20 cellular contexts compared by ENCODE assay signal in genomic region chr3:5690904-5691532, GRCh38.
"Had no signal": no experiment of that assay in that cellular context is flagged by ENCODE, and none has a peak within 500 bp of the region (broad histone marks: within the 10 kb centered on the region; RNA-seq: fewer than 3 reads in every experiment).

No MANE protein-coding gene starts in this region.

- DNase-seq: effector CD4-positive, alpha-beta T cell; endodermal cell; erythroblast; foreskin keratinocyte; kidney; mesendoderm; naive thymus-derived CD4-positive, alpha-beta T cell; nephron progenitor cell; posterior cingulate gyrus; sigmoid colon; stimulated activated CD4-positive, alpha-beta T cell treated with anti-CD3 and anti-CD28 coated beads, Interleukin-2, amount 100 ng/mL, for 24 hours; stimulated activated CD4-positive, alpha-beta T cell treated with anti-CD3 and anti-CD28 coated beads, Interleukin-4, amount 100 ng/mL, for 4 hours; stimulated activated naive B cell treated with anti-CD40 and anti-IgM and Interleukin-4, amounts not matched to agents 10 μg/mL and 1 μg/mL and 100 μg/mL, for 72 hours; stimulated activated naive CD8-positive, alpha-beta T cell treated with anti-CD3 and anti-CD28 coated beads, Interleukin-15, amount 100 ng/mL, for 72 hours; testis had no signal

- H3K4me1 ChIP-seq: foreskin keratinocyte, right atrium auricular region, sigmoid colon, testis, tibial nerve had no signal

- H3K36me3 ChIP-seq: neutrophil, right atrium auricular region, sigmoid colon, tibial nerve had no signal

- H3K4me3 Mint-ChIP-seq: endodermal cell; naive thymus-derived CD4-positive, alpha-beta T cell; nephron progenitor cell; stimulated activated naive B cell treated with anti-CD40 and anti-IgM and Interleukin-4, amounts not matched to agents 10 μg/mL and 1 μg/mL and 100 μg/mL, for 72 hours; stimulated activated naive CD8-positive, alpha-beta T cell treated with anti-CD3 and anti-CD28 coated beads, Interleukin-15, amount 100 ng/mL, for 72 hours had no signal

- ATAC-seq: foreskin keratinocyte; naive thymus-derived CD4-positive, alpha-beta T cell; stimulated activated naive B cell treated with anti-CD40 and anti-IgM and Interleukin-4, amounts not matched to agents 10 μg/mL and 1 μg/mL and 100 μg/mL, for 72 hours; stimulated activated naive CD8-positive, alpha-beta T cell treated with anti-CD3 and anti-CD28 coated beads, Interleukin-15, amount 100 ng/mL, for 72 hours had no signal

- H3K27ac Mint-ChIP-seq: endodermal cell; naive thymus-derived CD4-positive, alpha-beta T cell; nephron progenitor cell; stimulated activated naive B cell treated with anti-CD40 and anti-IgM and Interleukin-4, amounts not matched to agents 10 μg/mL and 1 μg/mL and 100 μg/mL, for 72 hours; stimulated activated naive CD8-positive, alpha-beta T cell treated with anti-CD3 and anti-CD28 coated beads, Interleukin-15, amount 100 ng/mL, for 72 hours had no signal

- H3K27me3 Mint-ChIP-seq: stimulated activated naive B cell treated with anti-CD40 and anti-IgM and Interleukin-4, amounts not matched to agents 10 μg/mL and 1 μg/mL and 100 μg/mL, for 72 hours; stimulated activated naive CD8-positive, alpha-beta T cell treated with anti-CD3 and anti-CD28 coated beads, Interleukin-15, amount 100 ng/mL, for 72 hours had no signal

- H3K4me3 ChIP-seq: coronary artery, right atrium auricular region, sigmoid colon, skin epidermis, testis, tibial nerve had no signal

- H3K9me3 ChIP-seq: testis had no signal

- H3K36me3 Mint-ChIP-seq: stimulated activated naive B cell treated with anti-CD40 and anti-IgM and Interleukin-4, amounts not matched to agents 10 μg/mL and 1 μg/mL and 100 μg/mL, for 72 hours had no signal

- H3K27ac ChIP-seq: coronary artery, foreskin keratinocyte, neutrophil, right atrium auricular region, sigmoid colon, skin epidermis, testis, tibial nerve had no signal

- H3K4me1 Mint-ChIP-seq: endodermal cell; naive thymus-derived CD4-positive, alpha-beta T cell; nephron progenitor cell; stimulated activated naive B cell treated with anti-CD40 and anti-IgM and Interleukin-4, amounts not matched to agents 10 μg/mL and 1 μg/mL and 100 μg/mL, for 72 hours; stimulated activated naive CD8-positive, alpha-beta T cell treated with anti-CD3 and anti-CD28 coated beads, Interleukin-15, amount 100 ng/mL, for 72 hours had no signal

- H3K27me3 ChIP-seq: foreskin keratinocyte, neutrophil, right atrium auricular region, sigmoid colon, testis, tibial nerve had no signal
